ENCODE assay signal across 8 cellular contexts in genomic region chr7:129054438-129055293, GRCh38. TPM values are rescaled to one million over a fixed set of nuclear protein-coding genes. Genes with fewer than 3 reads are reported as not detected.
DNase-seq lines count a peak whose midpoint lies in the region; ATAC-seq lines count a peak whose summit lies in the region.

TNPO3 (minus strand) TSS chr7:129055111; CDS start chr7:129054770, 341 bp downstream.

- peak within 1 kb of the TSS; percentile 94 to 98 for H3K4me3 Mint-ChIP-seq in effector memory CD8-positive, alpha-beta T cell
- peak within 1 kb of the TSS; percentile 99 for H3K4me3 Mint-ChIP-seq in memory B cell

- peaks cover 22 to 28% of the 10 kb centered on the region in 2 donors for H3K4me1 Mint-ChIP-seq in effector memory CD8-positive, alpha-beta T cell (ENCODE audit: low read depth in 2 of 2)
- peaks cover 20% of the 10 kb centered on the region for H3K4me1 Mint-ChIP-seq in memory B cell

- H3K27ac Mint-ChIP-seq in effector memory CD8-positive, alpha-beta T cell = peak within 1 kb of the TSS; percentile 97 to 99
- peak within 1 kb of the TSS; percentile 96 for H3K27ac Mint-ChIP-seq in memory B cell

- ATAC-seq in GM19467 (IDR thresholded peaks at IDR 0.05; ENCODE audit: unreplicated experiment) (peak; percentile 82), memory B cell (ENCODE audit: low read depth) (peak; percentile 83)
- ATAC-seq in effector memory CD8-positive, alpha-beta T cell (replicated peaks) = peak; percentile 86

- CTCF ChIA-PET in activated CD8-positive, alpha-beta memory T cell treated with anti-CD3 and anti-CD28 coated beads for 36 hours (lab: Charles Lee) = interaction anchor here (0.6 kb wide), 1 partner anchor 120 kb away, joined by 3 read pairs; no protein-coding TSS in a partner anchor

- H3K27me3 Mint-ChIP-seq in effector memory CD8-positive, alpha-beta T cell = peaks cover 6 to 7% of the 10 kb centered on the region in 2 donors
- no peaks in the 10 kb centered on the region for H3K27me3 Mint-ChIP-seq in memory B cell

- peak; percentile 62 for DNase-seq in CMK (ENCODE audit: low read depth)
- DNase-seq in HS-5 (ENCODE audit: low read depth) = peak; percentile 70
- DNase-seq in NK-92 treated with Interleukin-12 subunit alpha and Interleukin-12 subunit beta, amount 100 ng/mL, for 24 hours (lab: John Stamatoyannopoulos, UW) = peak; percentile 91
- peak; percentile 82 to 86 (median 84) for DNase-seq in effector memory CD8-positive, alpha-beta T cell
- peak; percentile 85 for DNase-seq in memory B cell (ENCODE audit: low spot score in 2 of 2)
- peak; percentile 82 for DNase-seq in stimulated activated CD8-positive, alpha-beta memory T cell treated with anti-CD3 and anti-CD28 coated beads, Interleukin-12 subunit alpha, Interleukin-12 subunit beta, amount 100 ng/mL, for 24 hours (ENCODE audit: extremely low read depth)

- no peaks in the 10 kb centered on the region for H3K9me3 Mint-ChIP-seq in effector memory CD8-positive, alpha-beta T cell
- no peaks in the 10 kb centered on the region for H3K9me3 Mint-ChIP-seq in memory B cell

- POLR2A ChIA-PET in activated CD8-positive, alpha-beta memory T cell treated with anti-CD3 and anti-CD28 coated beads for 36 hours (lab: Charles Lee) = interaction anchor here (0.6 to 1.2 kb wide), 4 partner anchors 46 to 805 kb away, joined by 3 to 5 read pairs (median 3); partner anchors contain the start of gene ATP6V1F

- H3K36me3 Mint-ChIP-seq in effector memory CD8-positive, alpha-beta T cell (ENCODE audit: insufficient read depth) = peaks cover 25% of the 10 kb centered on the region
- H3K36me3 Mint-ChIP-seq in memory B cell = peaks cover 5% of the 10 kb centered on the region

RNA-seq across cellular contexts. Expression of gene TNPO3, which starts in this region (rescaled TPM):
- 10 to 100 TPM; 75.1 to 75.8 TPM for total RNA-seq in activated CD8-positive, alpha-beta memory T cell treated with anti-CD3 and anti-CD28 coated beads for 36 hours

Comparison
In these comparisons a context has a peak if more than half of its experiments do, and no peak if none do; other contexts are left out.
1. Peak in every context shown above with its lines: DNase-seq and ATAC-seq.